In the genomic region with DNA sequence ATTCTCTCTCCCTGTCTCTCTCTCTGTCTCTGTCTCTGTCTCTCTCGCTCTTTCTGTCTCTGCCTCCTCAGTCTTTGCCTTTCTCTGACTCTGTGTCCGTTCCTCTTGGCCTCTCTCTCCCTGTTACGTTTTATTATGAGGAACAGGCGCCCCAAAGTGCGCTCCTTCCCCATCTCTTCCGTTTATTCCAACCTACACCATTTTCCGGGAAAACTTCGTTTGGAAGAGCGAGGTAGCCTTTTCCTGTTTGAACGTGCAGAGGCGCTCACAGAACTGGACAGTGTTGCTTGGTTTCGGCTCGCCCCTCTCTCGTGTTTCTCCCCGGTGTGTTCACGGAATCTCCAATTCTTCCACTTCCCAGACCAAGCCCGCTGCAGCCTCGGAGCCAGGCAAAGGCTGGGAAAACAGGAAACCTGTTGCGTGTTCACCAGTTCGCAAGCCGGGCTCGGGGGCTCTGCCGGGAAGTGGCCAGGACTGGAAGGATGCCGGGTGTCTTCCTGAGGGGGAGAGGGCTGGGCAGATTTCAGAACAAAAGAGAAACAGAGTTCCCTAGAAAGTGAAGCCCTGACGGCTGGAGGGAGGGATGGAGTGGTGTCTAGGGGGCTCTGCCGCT, we compare ENCODE assay signal across 8 cellular contexts. TPM values are rescaled to one million over a fixed set of nuclear protein-coding genes. Genes with fewer than 3 reads are reported as not detected.
DNase-seq lines count a peak whose midpoint lies in the region; ATAC-seq and TF ChIP-seq lines count a peak whose summit lies in the region.

No MANE protein-coding gene starts in this region.

- H3K27ac ChIP-seq in cardiac muscle cell (no peak overlapping the region), ovary (peak overlapping the region in 1 of 2 donors; percentile 69)

- TF ChIP-seq POLR2A in ovary (IDR thresholded peaks at IDR 0.05): no peak

- H3K27me3 ChIP-seq in cardiac muscle cell (peaks cover 62% of the 10 kb centered on the region), ovary (no peaks in the 10 kb centered on the region)

- DNase-seq in activated naive CD4-positive, alpha-beta T cell (lab: John Stamatoyannopoulos, UW): no peak
- DNase-seq in activated B cell treated with CpG ODN at 0.5 μM for 24 hours: no peak
- DNase-seq in cardiac muscle cell (ENCODE audit: low read depth in 1 of 2, low spot score in 1 of 2): peak; percentile 13 to 23
- DNase-seq in ovary: peak; percentile 24 to 66 (median 45)
- no peak for DNase-seq in NCI-H1048 (lab: John Stamatoyannopoulos, UW)

- H3K4me3 Mint-ChIP-seq in activated naive CD4-positive, alpha-beta T cell treated with anti-CD3 and anti-CD28 coated beads, Interleukin-2, amount 50 U/mL, for 24 hours: peak overlapping the region; percentile 88
- peak overlapping the region; percentile 82 for H3K4me3 Mint-ChIP-seq in activated B cell treated with CpG ODN at 0.5 μM for 24 hours

- H3K9me3 Mint-ChIP-seq in activated naive CD4-positive, alpha-beta T cell treated with anti-CD3 and anti-CD28 coated beads, Interleukin-2, amount 50 U/mL, for 24 hours: no peaks in the 10 kb centered on the region
- H3K9me3 Mint-ChIP-seq in activated B cell treated with CpG ODN at 0.5 μM for 24 hours: no peaks in the 10 kb centered on the region

- WGBS in ovary, 3 donors: 0 to 1% (median 1%) methylated on average over 26 of the region's 26 CpGs

- POLR2A ChIA-PET in activated B cell treated with CpG ODN at 0.5 μM for 24 hours (lab: Charles Lee): interaction anchor here (1.2 kb wide), 1 partner anchor 389 kb away, joined by 3 read pairs; no protein-coding TSS in a partner anchor

- H3K36me3 ChIP-seq in cardiac muscle cell: no peaks in the 10 kb centered on the region
- H3K36me3 ChIP-seq in ovary: no peaks in the 10 kb centered on the region

- CTCF ChIA-PET in activated B cell treated with CpG ODN at 0.5 μM for 24 hours (lab: Charles Lee): no interaction called here

- intact Hi-C loops in activated B cell treated with CpG ODN at 0.5 μM for 24 hours (cut with micrococcal nuclease): loop anchor here (2.0 kb wide), 2 partner anchors 27 to 55 kb away; no protein-coding TSS in a partner anchor
- intact Hi-C loops in ovary (cut with DNase I): no loop called here

- no peak for TF ChIP-seq CTCF in activated B cell treated with CpG ODN at 0.5 μM for 24 hours (IDR thresholded peaks at IDR 0.05)
- no peak for TF ChIP-seq CTCF in cardiac muscle cell (IDR thresholded peaks at IDR 0.05; ENCODE audit: low read depth, low read length)
- TF ChIP-seq CTCF in ovary (IDR thresholded peaks at IDR 0.05): no peak

- H3K9me3 ChIP-seq in cardiac muscle cell (ENCODE audit: low read depth): no peaks in the 10 kb centered on the region
- H3K9me3 ChIP-seq in ovary: no peaks in the 10 kb centered on the region

- ATAC-seq in activated B cell treated with CpG ODN at 0.5 μM for 24 hours (ENCODE audit: low read depth): no peak
- ATAC-seq in HG03521 (IDR thresholded peaks at IDR 0.05; ENCODE audit: unreplicated experiment): no peak
- ATAC-seq in esophagus mucosa: no peak

- no peak for TF ChIP-seq EP300 in ovary (IDR thresholded peaks at IDR 0.05)

- H3K27me3 Mint-ChIP-seq in activated naive CD4-positive, alpha-beta T cell treated with anti-CD3 and anti-CD28 coated beads, Interleukin-2, amount 50 U/mL, for 24 hours: peaks cover 33% of the 10 kb centered on the region
- H3K27me3 Mint-ChIP-seq in activated B cell treated with CpG ODN at 0.5 μM for 24 hours: peaks cover 29% of the 10 kb centered on the region

- H3K4me1 Mint-ChIP-seq in activated naive CD4-positive, alpha-beta T cell treated with anti-CD3 and anti-CD28 coated beads, Interleukin-2, amount 50 U/mL, for 24 hours: peaks cover 16% of the 10 kb centered on the region
- H3K4me1 Mint-ChIP-seq in activated B cell treated with CpG ODN at 0.5 μM for 24 hours: peaks cover 19% of the 10 kb centered on the region

- no peaks in the 10 kb centered on the region for H3K36me3 Mint-ChIP-seq in activated naive CD4-positive, alpha-beta T cell treated with anti-CD3 and anti-CD28 coated beads, Interleukin-2, amount 50 U/mL, for 24 hours
- no peaks in the 10 kb centered on the region for H3K36me3 Mint-ChIP-seq in activated B cell treated with CpG ODN at 0.5 μM for 24 hours (ENCODE audit: low read depth)

- H3K27ac Mint-ChIP-seq in activated naive CD4-positive, alpha-beta T cell treated with anti-CD3 and anti-CD28 coated beads, Interleukin-2, amount 50 U/mL, for 24 hours: peak overlapping the region; percentile 4
- peak overlapping the region; percentile 33 for H3K27ac Mint-ChIP-seq in activated B cell treated with CpG ODN at 0.5 μM for 24 hours

- peaks cover 6% of the 10 kb centered on the region for H3K4me1 ChIP-seq in cardiac muscle cell (ENCODE audit: low read depth)
- H3K4me1 ChIP-seq in ovary (ENCODE audit: insufficient read depth): peaks cover 2% of the 10 kb centered on the region

- H3K4me3 ChIP-seq in cardiac muscle cell: peak overlapping the region; percentile 45
- peak overlapping the region; percentile 76 for H3K4me3 ChIP-seq in ovary

RNA-seq across cellular contexts. Expression of gene TMEM255B, which starts 0.6 kb away (rescaled TPM):
- total RNA-seq in activated B cell treated with CpG ODN at 0.5 μM for 24 hours (5.2 and 6.2 TPM in 2 replicates), cardiac muscle cell (0.46 TPM in 1 of 2 replicates, not detected in the other), ovary (10 to 100 TPM in 4 of 7 donors, 1 to 10 TPM in 2, under 1 TPM in 1; 0.60 to 18.6 (median 10.4) TPM), esophagus mucosa (1.8 TPM)
- polyA plus RNA-seq in cardiac muscle cell (0.17 and 0.97 TPM in 2 replicates), ovary (1 to 10 TPM; 2.1 to 7.9 TPM)

Comparison
In these comparisons a context has a peak if more than half of its experiments do, and no peak if none do; other contexts are left out.
1. DNase-seq: peak in cardiac muscle cell (2 of 2) and ovary (5 of 5); none in activated naive CD4-positive, alpha-beta T cell (0 of 4), activated B cell treated with CpG ODN at 0.5 μM for 24 hours (single experiment) and NCI-H1048 (single experiment).